Comparison of ENCODE assay signal across 2 cellular contexts in the genomic region with DNA sequence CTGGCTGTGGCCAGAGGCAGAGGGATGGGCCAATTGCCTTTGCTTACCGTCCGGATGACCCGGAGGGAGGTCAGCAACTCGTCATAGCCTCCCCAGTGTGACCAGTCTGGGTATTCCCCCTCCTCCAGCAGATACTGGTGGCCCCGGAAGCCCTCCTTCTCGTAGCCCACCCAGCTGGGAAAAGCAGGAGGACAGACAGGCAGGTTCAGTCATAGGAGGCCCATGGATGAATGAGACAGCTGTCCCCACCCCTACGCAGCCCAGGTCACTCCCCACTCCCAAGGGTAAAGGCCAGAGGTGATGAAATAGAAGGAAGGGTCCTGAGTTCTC.
TF ChIP-seq lines count a peak whose summit lies in the region.

No MANE protein-coding gene starts in this region.

TF ChIP-seq in HCT116, 20 proteins besides CTCF, POLR2A, EP300 and RAD21:
- no peak for TF ChIP-seq TCF7L2 (IDR thresholded peaks at IDR 0.05; ENCODE audit: borderline replicate concordance, extremely low read depth, insufficient read depth, insufficient read length)

TF ChIP-seq in GM12891, 5 proteins besides CTCF, POLR2A, EP300 and RAD21:
- no peak for TF ChIP-seq SPI1 (IDR thresholded peaks at IDR 0.05; ENCODE audit: low read depth, low read length)
- TF ChIP-seq POU2F2 (IDR thresholded peaks at IDR 0.05; ENCODE audit: low read depth, low read length): no peak
TF ChIP-seq in GM12891: peak in this region for 0.
